In genomic region chr2:113096827-113097618, GRCh38 we compare ENCODE assay signal across 15 cellular contexts. TPM values are rescaled to one million over a fixed set of nuclear protein-coding genes. Genes with fewer than 3 reads are reported as not detected.
"Had no signal": no experiment of that assay in that cellular context is flagged by ENCODE, and none has a peak within 500 bp of the region (broad histone marks: within the 10 kb centered on the region; RNA-seq: fewer than 3 reads in every experiment).

No MANE protein-coding gene starts in this region.

RNA-seq across cellular contexts. Expression of gene IL1F10, which starts 29.3 kb away (rescaled TPM):
- total RNA-seq: esophagus mucosa, fibroblast of lung, frontal cortex, glomerular endothelial cell, heart right ventricle, liver, lung microvascular endothelial cell, osteoblast, psoas muscle, right lobe of liver, stomach, thoracic aorta, transverse colon, ureter had no signal
- polyA plus RNA-seq: fibroblast of lung, heart right ventricle, liver, neural cell, psoas muscle, stomach had no signal

RNA-seq across cellular contexts. Expression of gene IL1RN, which starts 30.4 kb away (rescaled TPM):
- total RNA-seq: fibroblast of lung, frontal cortex, glomerular endothelial cell, lung microvascular endothelial cell, osteoblast had no signal
- polyA plus RNA-seq: neural cell had no signal

RNA-seq across cellular contexts. Expression of gene IL36RN, which starts 38.0 kb away (rescaled TPM):
- total RNA-seq: fibroblast of lung, frontal cortex, glomerular endothelial cell, heart right ventricle, liver, lung microvascular endothelial cell, osteoblast, psoas muscle, right lobe of liver, stomach, thoracic aorta, transverse colon, ureter had no signal
- polyA plus RNA-seq: fibroblast of lung, heart right ventricle, liver, neural cell, psoas muscle had no signal

RNA-seq across cellular contexts. Expression of gene IL36B, which starts 44.4 kb away (rescaled TPM):
- total RNA-seq: fibroblast of lung, frontal cortex, glomerular endothelial cell, heart right ventricle, liver, lung microvascular endothelial cell, osteoblast, psoas muscle, right lobe of liver, stomach, thoracic aorta, transverse colon, ureter had no signal
- polyA plus RNA-seq: fibroblast of lung, heart right ventricle, liver, neural cell, psoas muscle, stomach had no signal
